26 cellular contexts compared by ENCODE assay signal in genomic region chr17:45237686-45238085, GRCh38. TPM values are rescaled to one million over a fixed set of nuclear protein-coding genes. Genes with fewer than 3 reads are reported as not detected.
DNase-seq lines count a peak whose midpoint lies in the region; ATAC-seq lines count a peak whose summit lies in the region.
"Had no signal": no experiment of that assay in that cellular context is flagged by ENCODE, and none has a peak within 500 bp of the region (broad histone marks: within the 10 kb centered on the region; RNA-seq: fewer than 3 reads in every experiment).

No MANE protein-coding gene starts in this region.

- H3K27ac Mint-ChIP-seq in activated CD4-positive, alpha-beta T cell treated with anti-CD3 and anti-CD28 coated beads for 36 hours: peak overlapping the region; percentile 76
- H3K27ac Mint-ChIP-seq in IgD-negative memory B cell: peak overlapping the region; percentile 24 to 79 (median 46)
- peak overlapping the region; percentile 58 for H3K27ac Mint-ChIP-seq in activated naive CD8-positive, alpha-beta T cell treated with anti-CD3 and anti-CD28 coated beads, Interleukin-2, amount 10 ng/mL, durations not matched to agents 7 days and 5 days
- peak overlapping the region; percentile 50 to 84 for H3K27ac Mint-ChIP-seq in natural killer cell treated with Interleukin-12 subunit alpha and Interleukin-12 subunit beta and Interleukin-15 and Interleukin-18, amount 100 ng/mL, for 72 hours

- intact Hi-C loops in activated CD4-positive, alpha-beta T cell treated with anti-CD3 and anti-CD28 coated beads for 36 hours (cut with DNase I, micrococcal nuclease): loop anchor here in 1 of 2 experiments (5.0 kb wide), 1 partner anchor 35 kb away; no protein-coding TSS in a partner anchor

- ATAC-seq in activated CD4-positive, alpha-beta T cell treated with anti-CD3 and anti-CD28 coated beads for 36 hours: no peak
- no peak for ATAC-seq in activated naive CD8-positive, alpha-beta T cell treated with anti-CD3 and anti-CD28 coated beads, Interleukin-2, amount 10 ng/mL, durations not matched to agents 7 days and 5 days (ENCODE audit: low read depth)
- no peak for ATAC-seq in natural killer cell treated with Interleukin-12 subunit alpha and Interleukin-12 subunit beta and Interleukin-15 and Interleukin-18, amount 100 ng/mL, for 72 hours
- ATAC-seq in GM21360 (IDR thresholded peaks at IDR 0.05; ENCODE audit: unreplicated experiment): no peak
- no peak for ATAC-seq in HG03280 (IDR thresholded peaks at IDR 0.05; ENCODE audit: unreplicated experiment)
- ATAC-seq: HepG2, left ventricle myocardium superior, mucosa of descending colon, SK-N-SH treated with all-trans-retinoic acid at 6 μM for 48 hours had no signal

- H3K36me3 Mint-ChIP-seq in activated CD4-positive, alpha-beta T cell treated with anti-CD3 and anti-CD28 coated beads for 36 hours (ENCODE audit: low read depth): peaks cover 80% of the 10 kb centered on the region
- peaks cover 3% of the 10 kb centered on the region for H3K36me3 Mint-ChIP-seq in IgD-negative memory B cell
- H3K36me3 Mint-ChIP-seq in activated naive CD8-positive, alpha-beta T cell treated with anti-CD3 and anti-CD28 coated beads, Interleukin-2, amount 10 ng/mL, durations not matched to agents 7 days and 5 days: peaks cover 36% of the 10 kb centered on the region
- peaks cover 23% of the 10 kb centered on the region for H3K36me3 Mint-ChIP-seq in natural killer cell treated with Interleukin-12 subunit alpha and Interleukin-12 subunit beta and Interleukin-15 and Interleukin-18, amount 100 ng/mL, for 72 hours

- H3K9me3 Mint-ChIP-seq in activated CD4-positive, alpha-beta T cell treated with anti-CD3 and anti-CD28 coated beads for 36 hours (ENCODE audit: low read depth): no peaks in the 10 kb centered on the region
- H3K9me3 Mint-ChIP-seq in IgD-negative memory B cell: no peaks in the 10 kb centered on the region
- H3K9me3 Mint-ChIP-seq in activated naive CD8-positive, alpha-beta T cell treated with anti-CD3 and anti-CD28 coated beads, Interleukin-2, amount 10 ng/mL, durations not matched to agents 7 days and 5 days: no peaks in the 10 kb centered on the region
- no peaks in the 10 kb centered on the region for H3K9me3 Mint-ChIP-seq in natural killer cell treated with Interleukin-12 subunit alpha and Interleukin-12 subunit beta and Interleukin-15 and Interleukin-18, amount 100 ng/mL, for 72 hours

- POLR2A ChIA-PET in activated CD4-positive, alpha-beta T cell treated with anti-CD3 and anti-CD28 coated beads for 36 hours (lab: Charles Lee): no interaction called here
- POLR2A ChIA-PET in activated naive CD8-positive, alpha-beta T cell treated with anti-CD3 and anti-CD28 coated beads, Interleukin-2, amount 10 ng/mL, durations not matched to agents 7 days and 5 days (lab: Charles Lee): interaction anchor here (1.0 to 11.5 kb wide), 3 partner anchors 9 to 18 kb away, joined by 3 to 162 read pairs (median 3); partner anchors contain the start of gene FMNL1

- no peak overlapping the region for H3K4me3 Mint-ChIP-seq in activated CD4-positive, alpha-beta T cell treated with anti-CD3 and anti-CD28 coated beads for 36 hours
- no peak overlapping the region for H3K4me3 Mint-ChIP-seq in IgD-negative memory B cell
- no peak overlapping the region for H3K4me3 Mint-ChIP-seq in activated naive CD8-positive, alpha-beta T cell treated with anti-CD3 and anti-CD28 coated beads, Interleukin-2, amount 10 ng/mL, durations not matched to agents 7 days and 5 days
- no peak overlapping the region for H3K4me3 Mint-ChIP-seq in natural killer cell treated with Interleukin-12 subunit alpha and Interleukin-12 subunit beta and Interleukin-15 and Interleukin-18, amount 100 ng/mL, for 72 hours

- no peaks in the 10 kb centered on the region for H3K27me3 Mint-ChIP-seq in activated CD4-positive, alpha-beta T cell treated with anti-CD3 and anti-CD28 coated beads for 36 hours
- no peaks in the 10 kb centered on the region for H3K27me3 Mint-ChIP-seq in IgD-negative memory B cell
- no peaks in the 10 kb centered on the region for H3K27me3 Mint-ChIP-seq in activated naive CD8-positive, alpha-beta T cell treated with anti-CD3 and anti-CD28 coated beads, Interleukin-2, amount 10 ng/mL, durations not matched to agents 7 days and 5 days
- H3K27me3 Mint-ChIP-seq in natural killer cell treated with Interleukin-12 subunit alpha and Interleukin-12 subunit beta and Interleukin-15 and Interleukin-18, amount 100 ng/mL, for 72 hours: no peaks in the 10 kb centered on the region

- H3K4me1 Mint-ChIP-seq in activated CD4-positive, alpha-beta T cell treated with anti-CD3 and anti-CD28 coated beads for 36 hours: peaks cover 41% of the 10 kb centered on the region
- peaks cover 7 to 20% (median 20%) of the 10 kb centered on the region in 3 donors for H3K4me1 Mint-ChIP-seq in IgD-negative memory B cell
- peaks cover 35% of the 10 kb centered on the region for H3K4me1 Mint-ChIP-seq in activated naive CD8-positive, alpha-beta T cell treated with anti-CD3 and anti-CD28 coated beads, Interleukin-2, amount 10 ng/mL, durations not matched to agents 7 days and 5 days
- peaks cover 44 to 49% of the 10 kb centered on the region in 2 donors for H3K4me1 Mint-ChIP-seq in natural killer cell treated with Interleukin-12 subunit alpha and Interleukin-12 subunit beta and Interleukin-15 and Interleukin-18, amount 100 ng/mL, for 72 hours (ENCODE audit: low read depth in 2 of 2)

- DNase-seq in activated CD4-positive, alpha-beta T cell treated with anti-CD3 and anti-CD28 coated beads for 36 hours: no peak
- no peak for DNase-seq in activated CD4-positive, alpha-beta T cell treated with anti-CD3 and anti-CD28 coated beads, Interleukin-2, amount 50 U/mL, for 4 hours
- DNase-seq in activated naive CD8-positive, alpha-beta T cell treated with anti-CD3 and anti-CD28 coated beads, Interleukin-2, amount 10 ng/mL, durations not matched to agents 7 days and 5 days: no peak
- no peak for DNase-seq in natural killer cell treated with Interleukin-12 subunit alpha and Interleukin-12 subunit beta and Interleukin-15 and Interleukin-18, amount 100 ng/mL, for 72 hours (ENCODE audit: low spot score)
- no peak for DNase-seq in NOMO-1 (lab: John Stamatoyannopoulos, UW; ENCODE audit: unreplicated experiment in 2 of 2)
- DNase-seq: activated CD4-positive, alpha-beta T cell treated with anti-CD3 and anti-CD28 coated beads for 1 hour; activated T-cell treated with anti-CD3 and anti-CD28 coated beads for 4 hours; amniotic stem cell; left ventricle myocardium superior; mucosa of descending colon; NCI-H1105 treated with DMSO at 0.1 percent for 48 hours; NCI-H2081 treated with DMSO at 0.1 percent for 48 hours; NCI-H510A; nucleus accumbens; small intestine; stimulated activated CD4-positive, alpha-beta T cell treated with anti-CD3 and anti-CD28 coated beads, Interleukin-2, amount 100 ng/mL, for 48 hours had no signal

- CTCF ChIA-PET in activated CD4-positive, alpha-beta T cell treated with anti-CD3 and anti-CD28 coated beads for 36 hours (lab: Charles Lee): interaction anchor here (0.6 to 12.8 kb wide), 4 partner anchors 11 to 563 kb away, joined by 3 to 334 read pairs (median 6); partner anchors contain the start of genes ACBD4 and FMNL1

RNA-seq across cellular contexts. Expression of gene FMNL1, which starts 16.0 kb away (rescaled TPM):
- 100 to 1,000 TPM; 268 to 295 TPM for total RNA-seq in activated CD4-positive, alpha-beta T cell treated with anti-CD3 and anti-CD28 coated beads for 36 hours
- polyA plus RNA-seq in IgD-negative memory B cell: 36.5 TPM
- total RNA-seq in activated naive CD8-positive, alpha-beta T cell treated with anti-CD3 and anti-CD28 coated beads, Interleukin-2, amount 10 ng/mL, durations not matched to agents 7 days and 5 days: 100 to 1,000 TPM; 408 to 411 TPM
- 100 to 1,000 TPM; 280 to 380 TPM for total RNA-seq in natural killer cell treated with Interleukin-12 subunit alpha and Interleukin-12 subunit beta and Interleukin-15 and Interleukin-18, amount 100 ng/mL, for 72 hours

RNA-seq across cellular contexts. Expression of gene SPATA32, which starts 24.2 kb away (rescaled TPM):
- total RNA-seq in activated CD4-positive, alpha-beta T cell treated with anti-CD3 and anti-CD28 coated beads for 36 hours: under 1 TPM; 0.21 to 0.25 TPM
- polyA plus RNA-seq in IgD-negative memory B cell: 0.34 TPM
- total RNA-seq in activated naive CD8-positive, alpha-beta T cell treated with anti-CD3 and anti-CD28 coated beads, Interleukin-2, amount 10 ng/mL, durations not matched to agents 7 days and 5 days: under 1 TPM; 0.53 to 0.65 TPM
- total RNA-seq in natural killer cell treated with Interleukin-12 subunit alpha and Interleukin-12 subunit beta and Interleukin-15 and Interleukin-18, amount 100 ng/mL, for 72 hours: under 1 TPM; 0.62 to 0.81 TPM
- total RNA-seq: dermis microvascular lymphatic vessel endothelial cell, fibroblast of villous mesenchyme, HepG2, left ventricle myocardium superior, ureter had no signal
- polyA plus RNA-seq: BJ, cardiac muscle cell, HepG2 had no signal
